ENCODE assay signal across 8 cellular contexts in the genomic region with DNA sequence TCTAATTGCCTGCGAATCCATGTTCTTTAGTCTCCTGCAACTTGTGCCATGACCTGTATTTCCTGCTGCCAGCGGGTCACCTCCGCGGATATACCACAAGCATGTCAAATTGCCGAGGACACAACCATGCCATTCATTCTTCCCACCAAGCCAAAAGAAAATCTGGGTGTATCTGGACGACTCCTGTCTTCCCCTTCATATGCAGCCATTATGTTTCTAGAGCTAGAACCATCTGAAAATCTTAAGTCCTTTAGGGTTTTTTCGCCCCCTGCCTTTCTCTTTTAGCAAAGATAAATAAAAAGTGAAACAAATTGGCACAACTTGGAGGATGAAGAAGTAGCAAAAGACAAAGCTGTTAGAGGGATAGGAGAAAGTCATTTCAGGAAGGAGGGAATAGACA.
DNase-seq lines count a peak whose midpoint lies in the region; ATAC-seq, FAIRE-seq and TF ChIP-seq lines count a peak whose summit lies in the region.

No MANE protein-coding gene starts in this region.

- H3K36me3 Mint-ChIP-seq in GM23338 (ENCODE audit: low read depth) = no peaks in the 10 kb centered on the region
- H3K36me3 Mint-ChIP-seq in activated CD4-positive, alpha-beta memory T cell treated with anti-CD3 and anti-CD28 coated beads for 36 hours = no peaks in the 10 kb centered on the region

- H3K4me1 Mint-ChIP-seq in GM23338 = peaks cover 47% of the 10 kb centered on the region
- peaks cover 37% of the 10 kb centered on the region for H3K4me1 Mint-ChIP-seq in activated CD4-positive, alpha-beta memory T cell treated with anti-CD3 and anti-CD28 coated beads for 36 hours (ENCODE audit: low read depth)

- H3K27me3 ChIP-seq in AG04450 (ENCODE audit: control insufficient read depth, insufficient read depth, low read length) = no peaks in the 10 kb centered on the region
- H3K27me3 ChIP-seq in GM23338 (ENCODE audit: insufficient read depth) = no peaks in the 10 kb centered on the region
- H3K27me3 ChIP-seq in small intestine (ENCODE audit: control insufficient read depth in 2 of 2, insufficient read depth in 2 of 2, low read length in 2 of 2) = no peaks in the 10 kb centered on the region

- DNase-seq in AG04450 (ENCODE audit: low read depth, low spot score) (no peak), GM23338 (ENCODE audit: low spot score) (no peak), iris pigment epithelial cell (ENCODE audit: low read depth) (peak; percentile 10), middle frontal gyrus (ENCODE audit: extremely low spot score, low spot score) (no peak), small intestine (no peak), cardiac septum (ENCODE audit: low spot score) (no peak)
- DNase-seq in activated CD4-positive, alpha-beta memory T cell treated with anti-CD3 and anti-CD28 coated beads for 36 hours = no peak

- no peaks in the 10 kb centered on the region for H3K9me2 ChIP-seq in GM23338 (ENCODE audit: insufficient read depth)

- H3K36me3 ChIP-seq in GM23338 (ENCODE audit: insufficient read depth) (no peaks in the 10 kb centered on the region), small intestine (ENCODE audit: control insufficient read depth in 2 of 2, insufficient read depth in 2 of 2, low read length in 2 of 2) (no peaks in the 10 kb centered on the region)

- H3K4me3 ChIP-seq in AG04450 (ENCODE audit: low read depth, low read length) = no peak overlapping the region
- no peak overlapping the region for H3K4me3 ChIP-seq in GM23338
- no peak overlapping the region for H3K4me3 ChIP-seq in small intestine (ENCODE audit: low read depth in 1 of 2, low read length in 2 of 2)

- peak; percentile 18; the same call in 1 of the 2 replicates for TF ChIP-seq CTCF in AG04450 (IDR thresholded peaks at IDR 0.05; ENCODE audit: low read depth, low read length)
- peak in 1 of 2 experiments; percentile 30; a peak in 1 of 4 replicates for TF ChIP-seq CTCF in GM23338 (conservative IDR thresholded peaks at IDR 0.05; ENCODE audit: low read depth in 2 of 2)

- peaks cover 5% of the 10 kb centered on the region for H3K27me3 Mint-ChIP-seq in GM23338 (ENCODE audit: insufficient read depth, low read depth, poor library complexity)
- no peaks in the 10 kb centered on the region for H3K27me3 Mint-ChIP-seq in activated CD4-positive, alpha-beta memory T cell treated with anti-CD3 and anti-CD28 coated beads for 36 hours

- intact Hi-C loops in activated CD4-positive, alpha-beta memory T cell treated with anti-CD3 and anti-CD28 coated beads for 36 hours (cut with micrococcal nuclease) = loop anchor here (1.0 to 5.0 kb wide), 5 partner anchors 55 to 1705 kb away; partner anchors contain the start of gene TFB1M
- intact Hi-C loops in cardiac septum (cut with DNase I) = loop anchor here (2.0 to 10.0 kb wide), 4 partner anchors 62 to 455 kb away; no protein-coding TSS in a partner anchor

- H3K79me2 ChIP-seq in GM23338 (replicated peaks; ENCODE audit: insufficient read depth) = peaks cover 75% of the 10 kb centered on the region

- H3K27ac ChIP-seq in AG04450 (ENCODE audit: low read depth, low read length) (no peak overlapping the region), GM23338 (ENCODE audit: low read depth) (0 out of 2 replicates have a peak overlapping the region, but pooled peaks have one; percentile 36), small intestine (ENCODE audit: low read depth in 1 of 2, low read length in 1 of 2) (no peak overlapping the region)

- no peaks in the 10 kb centered on the region for H3F3A ChIP-seq in GM23338 (replicated peaks; ENCODE audit: low read depth)

- FAIRE-seq in small intestine (lab: Jason Lieb, UNC) = no peak

- H3K4me2 ChIP-seq in GM23338 = 0 out of 2 replicates have a peak overlapping the region, but pooled peaks have one; percentile 4

- no peak overlapping the region for H2AFZ ChIP-seq in GM23338

- WGBS in small intestine, 3 donors = 78 to 85% (median 82%) methylated on average over 7 of the region's 7 CpGs

- CTCF ChIA-PET in AG04450 (lab: Charles Lee) = interaction anchor here (0.6 kb wide), 1 partner anchor 59 kb away, joined by 3 read pairs; no protein-coding TSS in a partner anchor
- CTCF ChIA-PET in activated CD4-positive, alpha-beta memory T cell treated with anti-CD3 and anti-CD28 coated beads for 36 hours (lab: Charles Lee) = interaction anchor here (0.8 to 1.5 kb wide), 7 partner anchors 18 to 333 kb away, joined by 3 to 7 read pairs (median 4); no protein-coding TSS in a partner anchor

- no peak overlapping the region for H3K27ac Mint-ChIP-seq in GM23338
- H3K27ac Mint-ChIP-seq in activated CD4-positive, alpha-beta memory T cell treated with anti-CD3 and anti-CD28 coated beads for 36 hours = peak overlapping the region; percentile 99

- no peaks in the 10 kb centered on the region; the same call in 1 of the 2 replicates for H3K9me3 ChIP-seq in AG04450 (ENCODE audit: control insufficient read depth, insufficient read depth, low read length)
- H3K9me3 ChIP-seq in small intestine (ENCODE audit: control insufficient read depth, low read depth) = no peaks in the 10 kb centered on the region

- no peaks in the 10 kb centered on the region for H4K20me1 ChIP-seq in GM23338 (replicated peaks; ENCODE audit: insufficient read depth)

- H3K4me3 Mint-ChIP-seq in GM23338 = peak overlapping the region; percentile 52
- H3K4me3 Mint-ChIP-seq in activated CD4-positive, alpha-beta memory T cell treated with anti-CD3 and anti-CD28 coated beads for 36 hours = peak overlapping the region; percentile 33

- no peaks in the 10 kb centered on the region for H3K9me3 Mint-ChIP-seq in GM23338
- no peaks in the 10 kb centered on the region for H3K9me3 Mint-ChIP-seq in activated CD4-positive, alpha-beta memory T cell treated with anti-CD3 and anti-CD28 coated beads for 36 hours

- ATAC-seq in GM23338 (no peak), HG03342 (IDR thresholded peaks at IDR 0.05; ENCODE audit: unreplicated experiment) (no peak)

- peaks cover 46% of the 10 kb centered on the region for H3K4me1 ChIP-seq in GM23338 (ENCODE audit: insufficient read depth)
- H3K4me1 ChIP-seq in small intestine (ENCODE audit: control insufficient read depth in 2 of 2, insufficient read depth in 1 of 2, low read depth in 1 of 2, low read length in 1 of 2) = peaks cover 0 to 7% of the 10 kb centered on the region in 2 donors

- POLR2A ChIA-PET in AG04450 (lab: Yijun Ruan, JAX) = interaction anchor here (1.8 kb wide), 1 partner anchor 334 kb away, joined by 4 read pairs; no protein-coding TSS in a partner anchor
- POLR2A ChIA-PET in activated CD4-positive, alpha-beta memory T cell treated with anti-CD3 and anti-CD28 coated beads for 36 hours (lab: Charles Lee) = interaction anchor here (0.8 to 3.9 kb wide), 7 partner anchors 35 to 334 kb away, joined by 3 to 24 read pairs (median 13); partner anchors contain the start of gene ARID1B

TF ChIP-seq in GM23338, 12 proteins besides CTCF, POLR2A, EP300 and RAD21 (continues in another document):
- TF ChIP-seq STAT1 (IDR thresholded peaks at IDR 0.05; ENCODE audit: unreplicated experiment) = no peak
- TF ChIP-seq ETS1 (IDR thresholded peaks at IDR 0.05) = no peak
- TF ChIP-seq NANOG (IDR thresholded peaks at IDR 0.05; ENCODE audit: borderline replicate concordance) = no peak
- TF ChIP-seq, protein P1, sequence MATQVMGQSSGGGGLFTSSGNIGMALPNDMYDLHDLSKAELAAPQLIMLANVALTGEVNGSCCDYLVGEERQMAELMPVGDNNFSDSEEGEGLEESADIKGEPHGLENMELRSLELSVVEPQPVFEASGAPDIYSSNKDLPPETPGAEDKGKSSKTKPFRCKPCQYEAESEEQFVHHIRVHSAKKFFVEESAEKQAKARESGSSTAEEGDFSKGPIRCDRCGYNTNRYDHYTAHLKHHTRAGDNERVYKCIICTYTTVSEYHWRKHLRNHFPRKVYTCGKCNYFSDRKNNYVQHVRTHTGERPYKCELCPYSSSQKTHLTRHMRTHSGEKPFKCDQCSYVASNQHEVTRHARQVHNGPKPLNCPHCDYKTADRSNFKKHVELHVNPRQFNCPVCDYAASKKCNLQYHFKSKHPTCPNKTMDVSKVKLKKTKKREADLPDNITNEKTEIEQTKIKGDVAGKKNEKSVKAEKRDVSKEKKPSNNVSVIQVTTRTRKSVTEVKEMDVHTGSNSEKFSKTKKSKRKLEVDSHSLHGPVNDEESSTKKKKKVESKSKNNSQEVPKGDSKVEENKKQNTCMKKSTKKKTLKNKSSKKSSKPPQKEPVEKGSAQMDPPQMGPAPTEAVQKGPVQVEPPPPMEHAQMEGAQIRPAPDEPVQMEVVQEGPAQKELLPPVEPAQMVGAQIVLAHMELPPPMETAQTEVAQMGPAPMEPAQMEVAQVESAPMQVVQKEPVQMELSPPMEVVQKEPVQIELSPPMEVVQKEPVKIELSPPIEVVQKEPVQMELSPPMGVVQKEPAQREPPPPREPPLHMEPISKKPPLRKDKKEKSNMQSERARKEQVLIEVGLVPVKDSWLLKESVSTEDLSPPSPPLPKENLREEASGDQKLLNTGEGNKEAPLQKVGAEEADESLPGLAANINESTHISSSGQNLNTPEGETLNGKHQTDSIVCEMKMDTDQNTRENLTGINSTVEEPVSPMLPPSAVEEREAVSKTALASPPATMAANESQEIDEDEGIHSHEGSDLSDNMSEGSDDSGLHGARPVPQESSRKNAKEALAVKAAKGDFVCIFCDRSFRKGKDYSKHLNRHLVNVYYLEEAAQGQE (IDR thresholded peaks at IDR 0.05; ENCODE audit: unreplicated experiment) = no peak
- TF ChIP-seq ZNF114 (CRISPR knock-in tag; IDR thresholded peaks at IDR 0.05) = no peak
- TF ChIP-seq EZH2phosphoT487 (IDR thresholded peaks at IDR 0.05; ENCODE audit: unreplicated experiment) = no peak
- TF ChIP-seq EZH2 (IDR thresholded peaks at IDR 0.05; ENCODE audit: low read depth, unreplicated experiment) = no peak
- TF ChIP-seq POLR2AphosphoS5 (IDR thresholded peaks at IDR 0.05; ENCODE audit: low read depth) = no peak
- TF ChIP-seq ZNF331 (CRISPR knock-in tag; IDR thresholded peaks at IDR 0.05; ENCODE audit: low read depth) = no peak
